20 cellular contexts compared by ENCODE assay signal in genomic region chr11:33089776-33090175, GRCh38. TPM values are rescaled to one million over a fixed set of nuclear protein-coding genes. Genes with fewer than 3 reads are reported as not detected.
A peak's percentile ranks its signal among the peaks of the same experiment; 100 is the strongest.
DNase-seq lines count a peak whose midpoint lies in the region; FAIRE-seq and TF ChIP-seq lines count a peak whose summit lies in the region.
"Had no signal": no experiment of that assay in that cellular context is flagged by ENCODE, and none has a peak within 500 bp of the region (broad histone marks: within the 10 kb centered on the region; RNA-seq: fewer than 3 reads in every experiment).

No MANE protein-coding gene starts in this region.

- H3K4me1 ChIP-seq in small intestine (ENCODE audit: control insufficient read depth in 2 of 2, insufficient read depth in 1 of 2, low read depth in 1 of 2, low read length in 1 of 2) (no peaks in the 10 kb centered on the region), prostate gland (replicated peaks) (no peaks in the 10 kb centered on the region)
- H3K4me1 ChIP-seq: left ventricle myocardium inferior, spleen, suprapubic skin had no signal

- no peak for FAIRE-seq in small intestine (lab: Jason Lieb, UNC)
- FAIRE-seq: A204.1, H1 had no signal

- H3K27me3 ChIP-seq in small intestine (ENCODE audit: control insufficient read depth in 2 of 2, insufficient read depth in 2 of 2, low read length in 2 of 2) (no peaks in the 10 kb centered on the region), prostate gland (replicated peaks; ENCODE audit: insufficient read depth) (no peaks in the 10 kb centered on the region)
- H3K27me3 ChIP-seq: spleen, suprapubic skin had no signal

- H3K4me1 Mint-ChIP-seq in type B pancreatic cell (ENCODE audit: unreplicated experiment) = peaks cover 5% of the 10 kb centered on the region
- H3K4me1 Mint-ChIP-seq: neural crest cell had no signal

- H3K36me3 ChIP-seq in small intestine (ENCODE audit: control insufficient read depth in 2 of 2, insufficient read depth in 2 of 2, low read length in 2 of 2) = peaks cover 5 to 6% of the 10 kb centered on the region in 2 donors
- H3K36me3 ChIP-seq in prostate gland = peaks cover 3% of the 10 kb centered on the region in 2 donors

- H3K4me3 ChIP-seq in small intestine (ENCODE audit: low read depth in 1 of 2, low read length in 2 of 2) (no peak overlapping the region), prostate gland (no peak overlapping the region)
- H3K4me3 ChIP-seq: left ventricle myocardium inferior, spleen, suprapubic skin had no signal

- H3K27ac ChIP-seq in small intestine (ENCODE audit: low read depth in 1 of 2, low read length in 1 of 2) (no peak overlapping the region), prostate gland (no peak overlapping the region)
- H3K27ac ChIP-seq: epithelial cell of prostate, left ventricle myocardium inferior, spleen, suprapubic skin, VCaP had no signal

- H3K9me3 Mint-ChIP-seq in type B pancreatic cell = no peaks in the 10 kb centered on the region
- H3K9me3 Mint-ChIP-seq: neural crest cell had no signal

- no peak overlapping the region for H3K27ac Mint-ChIP-seq in type B pancreatic cell

- H3K9me3 ChIP-seq in small intestine (ENCODE audit: control insufficient read depth, low read depth) = no peaks in the 10 kb centered on the region
- H3K9me3 ChIP-seq in prostate gland = no peaks in the 10 kb centered on the region
- H3K9me3 ChIP-seq: left ventricle myocardium inferior, spleen, suprapubic skin had no signal

- TF ChIP-seq POLR2A in prostate gland (IDR thresholded peaks at IDR 0.05) = no peak

- H3K36me3 Mint-ChIP-seq in type B pancreatic cell = peaks cover 38% of the 10 kb centered on the region

- no peak for TF ChIP-seq CTCF in type B pancreatic cell (conservative IDR thresholded peaks at IDR 0.05)
- TF ChIP-seq CTCF in GM10266 (IDR thresholded peaks at IDR 0.05; ENCODE audit: control insufficient read depth, insufficient read depth, low read depth, missing control alignments) = no peak
- TF ChIP-seq CTCF in prostate gland (IDR thresholded peaks at IDR 0.05) = no peak

- DNase-seq in NCI-H82 (lab: John Stamatoyannopoulos, UW) (peak; percentile 1), NCI-H82 treated with DMSO at 0.1 percent for 48 hours (lab: John Stamatoyannopoulos, UW; ENCODE audit: unreplicated experiment) (no peak), M059J (ENCODE audit: low read depth) (peak; percentile 58), dermis blood vessel endothelial cell (peak; percentile 7), small intestine (peak; percentile 21), type B pancreatic cell (ENCODE audit: extremely low spot score, unreplicated experiment) (no peak), GM10266 (ENCODE audit: extremely low spot score) (no peak), prostate gland (ENCODE audit: low spot score) (no peak)
- DNase-seq: activated naive CD4-positive, alpha-beta T cell treated with Interleukin-2 at 50 U/mL for 16 hours; caudate nucleus; DND-41; left ventricle myocardium inferior; NCI-H1930; spleen had no signal

- intact Hi-C loops in prostate gland (cut with DNase I) = no loop called here

- H3K27me3 Mint-ChIP-seq in type B pancreatic cell = no peaks in the 10 kb centered on the region

- H3K4me3 Mint-ChIP-seq in type B pancreatic cell = no peak overlapping the region
- H3K4me3 Mint-ChIP-seq: neural crest cell had no signal

RNA-seq across cellular contexts. Expression of gene TCP11L1, which starts 50.4 kb away (rescaled TPM):
- 18.3 and 30.3 TPM in 2 replicates for total RNA-seq in M059J (2014; rRNA removed; shearing (Covaris generic))
- total RNA-seq in dermis blood vessel endothelial cell (16.5 and 19.1 TPM in 2 replicates), type B pancreatic cell (ENCODE audit: low replicate concordance) (15.5 and 17.0 TPM in 2 replicates), prostate gland (10 to 100 TPM; 15.3 to 27.1 TPM)
- 10 to 100 TPM in 2 of 3 donors, 1 to 10 TPM in 1; 5.4 to 13.9 (median 11.9) TPM for polyA plus RNA-seq in small intestine

Comparison
In these comparisons a context has a peak if more than half of its experiments do, and no peak if none do; other contexts are left out.
1. DNase-seq: peak in NCI-H82 (single experiment), M059J (single experiment), dermis blood vessel endothelial cell (single experiment) and small intestine (single experiment); none in NCI-H82 treated with DMSO at 0.1 percent for 48 hours (single experiment), type B pancreatic cell (single experiment), GM10266 (single experiment) and prostate gland (single experiment).